ENCODE assay signal across 31 cellular contexts in genomic region chr6:132596201-132596600, GRCh38. TPM values are rescaled to one million over a fixed set of nuclear protein-coding genes. Genes with fewer than 3 reads are reported as not detected.
"Had no signal": no experiment of that assay in that cellular context is flagged by ENCODE, and none has a peak within 500 bp of the region (broad histone marks: within the 10 kb centered on the region; RNA-seq: fewer than 3 reads in every experiment).

No MANE protein-coding gene starts in this region.

- H3K27ac ChIP-seq: neural progenitor cell, ovary, parathyroid adenoma, psoas muscle, skin epidermis, suprapubic skin, testis, tibial artery, transverse colon, upper lobe of right lung, uterus had no signal

- H3K9me3 ChIP-seq: ovary, psoas muscle, suprapubic skin, testis, tibial artery, transverse colon, upper lobe of right lung, uterus had no signal

- H3K36me3 ChIP-seq: neural progenitor cell, ovary, suprapubic skin, tibial artery, transverse colon, upper lobe of right lung, uterus had no signal

- DNase-seq: naive thymus-derived CD4-positive, alpha-beta T cell; natural killer cell; occipital lobe; ovary; posterior cingulate gyrus; psoas muscle; right cardiac atrium; stimulated activated CD4-positive, alpha-beta T cell treated with anti-CD3 and anti-CD28 coated beads, Interleukin-15, amount 100 ng/mL, for 24 hours; stimulated activated CD4-positive, alpha-beta T cell treated with anti-CD3 and anti-CD28 coated beads, Interleukin-2, amount 100 ng/mL, for 24 hours; stimulated activated CD4-positive, alpha-beta T cell treated with anti-CD3 and anti-CD28 coated beads, Interleukin-2, amount 100 ng/mL, for 48 hours; stimulated activated CD4-positive, alpha-beta T cell treated with anti-CD3 and anti-CD28 coated beads, Interleukin-4, amount 100 ng/mL, for 24 hours; stimulated activated CD8-positive, alpha-beta memory T cell treated with anti-CD3 and anti-CD28 coated beads, Interleukin-4, amount 100 ng/mL, for 48 hours; stimulated activated naive CD4-positive, alpha-beta T cell; stimulated activated naive CD8-positive, alpha-beta T cell treated with anti-CD3 and anti-CD28 coated beads, Interleukin-15, amount 100 ng/mL, for 72 hours; stimulated activated naive CD8-positive, alpha-beta T cell treated with anti-CD3 and anti-CD28 coated beads, Interleukin-15, Interleukin-2, amounts not matched to agents 100 U/mL and 50 U/mL, for 24 hours; substantia nigra; testis; tibial artery; transverse colon; upper lobe of right lung; uterus had no signal

- ATAC-seq: naive thymus-derived CD4-positive, alpha-beta T cell; natural killer cell; psoas muscle; right cardiac atrium; sciatic nerve; stimulated activated memory B cell treated with anti-CD40 and anti-IgM and Interleukin-4, amounts not matched to agents 10 μg/mL and 1 μg/mL and 100 μg/mL, for 72 hours; stimulated activated naive CD8-positive, alpha-beta T cell treated with anti-CD3 and anti-CD28 coated beads, Interleukin-15, amount 100 ng/mL, for 72 hours; stimulated activated naive CD8-positive, alpha-beta T cell treated with anti-CD3 and anti-CD28 coated beads, Interleukin-15, Interleukin-2, amounts not matched to agents 100 U/mL and 50 U/mL, for 24 hours; upper lobe of right lung had no signal

- H3K27me3 ChIP-seq: neural progenitor cell, ovary, testis, tibial artery, transverse colon, uterus had no signal

- H3K4me3 ChIP-seq: neural progenitor cell, ovary, psoas muscle, skin epidermis, suprapubic skin, testis, tibial artery, transverse colon, upper lobe of right lung, uterus had no signal

- H3K4me1 ChIP-seq: neural progenitor cell, parathyroid adenoma, psoas muscle, suprapubic skin, testis, tibial artery, transverse colon, upper lobe of right lung, uterus had no signal

RNA-seq across cellular contexts. Expression of gene TAAR5, which starts 6.7 kb away (rescaled TPM):
- total RNA-seq: naive thymus-derived CD4-positive, alpha-beta T cell; natural killer cell; occipital lobe; osteoblast; ovary; progenitor cell of endocrine pancreas; psoas muscle; renal cortical epithelial cell; right cardiac atrium; sciatic nerve; suprapubic skin; testis; transverse colon; upper lobe of right lung; urinary bladder; uterus had no signal

RNA-seq across cellular contexts. Expression of gene TAAR6, which starts 26.1 kb away (rescaled TPM):
- total RNA-seq: naive thymus-derived CD4-positive, alpha-beta T cell; natural killer cell; occipital lobe; osteoblast; ovary; progenitor cell of endocrine pancreas; psoas muscle; renal cortical epithelial cell; right cardiac atrium; sciatic nerve; suprapubic skin; testis; transverse colon; upper lobe of right lung; urinary bladder; uterus had no signal

RNA-seq across cellular contexts. Expression of gene TAAR2, which starts 27.9 kb away (rescaled TPM):
- total RNA-seq: naive thymus-derived CD4-positive, alpha-beta T cell; natural killer cell; occipital lobe; osteoblast; ovary; progenitor cell of endocrine pancreas; psoas muscle; renal cortical epithelial cell; right cardiac atrium; sciatic nerve; suprapubic skin; testis; transverse colon; upper lobe of right lung; urinary bladder; uterus had no signal

RNA-seq across cellular contexts. Expression of gene TAAR8, which starts 43.7 kb away (rescaled TPM):
- total RNA-seq: naive thymus-derived CD4-positive, alpha-beta T cell; natural killer cell; occipital lobe; osteoblast; ovary; progenitor cell of endocrine pancreas; psoas muscle; renal cortical epithelial cell; right cardiac atrium; sciatic nerve; suprapubic skin; testis; transverse colon; upper lobe of right lung; urinary bladder had no signal

RNA-seq across cellular contexts. Expression of gene TAAR9, which starts 58.1 kb away (rescaled TPM):
- total RNA-seq: naive thymus-derived CD4-positive, alpha-beta T cell; natural killer cell; osteoblast; ovary; progenitor cell of endocrine pancreas; psoas muscle; renal cortical epithelial cell; right cardiac atrium; sciatic nerve; suprapubic skin; transverse colon; upper lobe of right lung; urinary bladder; uterus had no signal
